ENCODE assay signal across 1 cellular context in genomic region chr17:39636927-39637736, GRCh38.
TF ChIP-seq lines count a peak whose summit lies in the region.

TSS of gene STARD3 (plus strand) at chr17:39637144. CDS start at chr17:39653532, 16,388 bp downstream.

TF ChIP-seq in GM12878, 131 proteins besides CTCF, POLR2A, EP300 and RAD21 (continued from another document and continues in another):
- TF ChIP-seq ZBTB40 (IDR thresholded peaks at IDR 0.05; ENCODE audit: borderline replicate concordance) (peak; percentile 97), FOS (IDR thresholded peaks at IDR 0.05; ENCODE audit: borderline replicate concordance, extremely low read depth, insufficient read length) (no peak), PKNOX1 (IDR thresholded peaks at IDR 0.05) (no peak; the same call in none of the 2 replicates), ASH2L (IDR thresholded peaks at IDR 0.05; ENCODE audit: borderline replicate concordance, low read depth) (0 out of 2 replicates have a peak, but pooled peaks have one; percentile 90), SMAD1 (IDR thresholded peaks at IDR 0.05; ENCODE audit: low read depth, partially characterized antibody) (no peak), USF1 (IDR thresholded peaks at IDR 0.05; ENCODE audit: borderline replicate concordance, extremely low read length, insufficient read depth, low read depth, low read length) (no peak), NR2C1 (IDR thresholded peaks at IDR 0.05) (peak; percentile 71), TAF1 (IDR thresholded peaks at IDR 0.05; ENCODE audit: borderline replicate concordance, low read depth, low read length) (0 out of 2 replicates have a peak, but pooled peaks have one; percentile 59), NKRF (conservative IDR thresholded peaks at IDR 0.05) (peak; percentile 89), ZNF687 (IDR thresholded peaks at IDR 0.05) (no peak), EZH2 (IDR thresholded peaks at IDR 0.05; ENCODE audit: borderline replicate concordance, control insufficient read depth, low read depth, low read length) (no peak), DPF2 (IDR thresholded peaks at IDR 0.05) (peak; percentile 72; the same call in 1 of the 2 replicates), RBBP5 (conservative IDR thresholded peaks at IDR 0.05) (0 out of 2 replicates have a peak, but pooled peaks have one; percentile 37), SMC3 (IDR thresholded peaks at IDR 0.05; ENCODE audit: borderline replicate concordance, low read length) (no peak), ZSCAN29 (IDR thresholded peaks at IDR 0.05) (peak; percentile 34; the same call in 1 of the 2 replicates), WRNIP1 (IDR thresholded peaks at IDR 0.05; ENCODE audit: borderline replicate concordance, low read depth, low read length) (no peak), IKZF2 (IDR thresholded peaks at IDR 0.05) (0 out of 4 replicates have a peak, but pooled peaks have one; percentile 16 to 53), PAX8 (IDR thresholded peaks at IDR 0.05) (no peak), BCL3 (IDR thresholded peaks at IDR 0.05; ENCODE audit: borderline replicate concordance, insufficient read depth, low read depth, low read length, poor library complexity, severe bottlenecking) (peak; percentile 10), POLR2AphosphoS5 (IDR thresholded peaks at IDR 0.05; ENCODE audit: low read length) (peak; percentile 69; the same call in 1 of the 2 replicates), SMAD5 (IDR thresholded peaks at IDR 0.05; ENCODE audit: low read depth) (no peak), ZNF274 (IDR thresholded peaks at IDR 0.05; ENCODE audit: insufficient read depth, insufficient read length) (no peak), TARDBP (IDR thresholded peaks at IDR 0.05; ENCODE audit: borderline replicate concordance) (no peak), ZNF217 (IDR thresholded peaks at IDR 0.05) (no peak), BRCA1 (IDR thresholded peaks at IDR 0.05; ENCODE audit: low read depth, low read length) (no peak), SPI1 (IDR thresholded peaks at IDR 0.05; ENCODE audit: borderline replicate concordance, insufficient read depth, low read depth, low read length) (0 out of 2 replicates have a peak, but pooled peaks have one; percentile 23), SRF (IDR thresholded peaks at IDR 0.05; ENCODE audit: low read depth in 2 of 2, low read length in 2 of 2) (peak in 1 of 2 experiments; percentile 71; a peak in 1 of 4 replicates), MTA2 (IDR thresholded peaks at IDR 0.05; ENCODE audit: low read depth) (no peak; the same call in 1 of the 2 replicates), SUPT20H (IDR thresholded peaks at IDR 0.05; ENCODE audit: borderline replicate concordance, control insufficient read depth, low read depth, low read length) (no peak), HDGF (IDR thresholded peaks at IDR 0.05) (no peak), GATAD2B (conservative IDR thresholded peaks at IDR 0.05; ENCODE audit: low read depth) (peak; percentile 92), NRF1 (conservative IDR thresholded peaks at IDR 0.05; ENCODE audit: low read depth, low read length) (peak; percentile 47), ATF2 (IDR thresholded peaks at IDR 0.05; ENCODE audit: low read length) (no peak), CREM (IDR thresholded peaks at IDR 0.05; ENCODE audit: low read depth) (0 out of 2 replicates have a peak, but pooled peaks have one; percentile 61), ZNF384 (IDR thresholded peaks at IDR 0.05; ENCODE audit: borderline replicate concordance, low read depth, low read length) (no peak), ZBED1 (IDR thresholded peaks at IDR 0.05; ENCODE audit: borderline replicate concordance) (no peak), BCLAF1 (IDR thresholded peaks at IDR 0.05) (no peak), SKIL (IDR thresholded peaks at IDR 0.05; ENCODE audit: low read depth, poor library complexity, severe bottlenecking) (no peak)
